In the genomic region with DNA sequence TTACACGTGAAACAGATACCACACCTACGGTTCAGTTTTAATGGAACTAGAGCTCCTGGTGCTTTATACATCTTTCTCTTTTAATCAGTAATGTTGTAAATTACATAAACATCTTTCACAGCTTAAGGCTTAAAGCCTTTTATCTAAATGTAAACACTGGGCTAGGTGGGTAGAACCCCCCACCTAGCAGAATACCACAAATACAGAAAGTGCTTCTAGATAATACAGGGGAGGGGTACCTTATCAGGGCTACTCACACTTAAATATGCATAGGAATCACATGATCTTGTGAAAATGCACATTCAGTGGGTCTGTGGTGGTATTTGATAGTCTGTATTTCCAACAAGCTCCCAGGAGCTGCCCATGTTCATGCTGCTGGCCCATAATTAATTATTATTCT, we compare ENCODE assay signal across 21 cellular contexts.
DNase-seq lines count a peak whose midpoint lies in the region; ATAC-seq, FAIRE-seq and TF ChIP-seq lines count a peak whose summit lies in the region.
"Had no signal": no experiment of that assay in that cellular context is flagged by ENCODE, and none has a peak within 500 bp of the region (broad histone marks: within the 10 kb centered on the region; RNA-seq: fewer than 3 reads in every experiment).

No MANE protein-coding gene starts in this region.

- peak; percentile 38 for FAIRE-seq in H54 (lab: Jason Lieb, UNC)
- FAIRE-seq: D721Med, GM18507, HepG2 had no signal

- H3K27me3 ChIP-seq in neural progenitor cell: no peaks in the 10 kb centered on the region
- H3K27me3 ChIP-seq: Peyer's patch had no signal

- peak overlapping the region; percentile 5 for H2AFZ ChIP-seq in neural progenitor cell (replicated peaks)

- H3K27ac ChIP-seq in neural progenitor cell: no peak overlapping the region
- H3K27ac ChIP-seq: Peyer's patch had no signal

- no peaks in the 10 kb centered on the region for H3K9me3 ChIP-seq in neural progenitor cell (ENCODE audit: low read depth)

- H3F3A ChIP-seq in neural progenitor cell (ENCODE audit: low read depth): no peaks in the 10 kb centered on the region

- H3K4me3 ChIP-seq in neural progenitor cell: no peak overlapping the region
- no peak overlapping the region for H3K4me3 ChIP-seq in foreskin fibroblast (ENCODE audit: low read depth in 1 of 2, low read length in 2 of 2)
- H3K4me3 ChIP-seq: Peyer's patch had no signal

- no peaks in the 10 kb centered on the region for H3K4me1 Mint-ChIP-seq in neural progenitor cell
- H3K4me1 Mint-ChIP-seq: CD4-positive, CD25-positive, alpha-beta regulatory T cell had no signal

- no peak overlapping the region for H3K4me3 Mint-ChIP-seq in neural progenitor cell
- H3K4me3 Mint-ChIP-seq: CD4-positive, CD25-positive, alpha-beta regulatory T cell had no signal

- no peak for ATAC-seq in GM19035 (IDR thresholded peaks at IDR 0.05; ENCODE audit: unreplicated experiment)
- ATAC-seq: HCT116, HepG2 had no signal

- no peaks in the 10 kb centered on the region for H4K20me1 ChIP-seq in neural progenitor cell (ENCODE audit: low read depth)

- no peak for TF ChIP-seq POLR2A in H54 (IDR thresholded peaks at IDR 0.05; ENCODE audit: low read depth, low read length)

- no peak overlapping the region for H3K4me2 ChIP-seq in neural progenitor cell

- no peaks in the 10 kb centered on the region for H3K4me1 ChIP-seq in neural progenitor cell
- H3K4me1 ChIP-seq: Peyer's patch had no signal

- peaks cover 2% of the 10 kb centered on the region for H3K36me3 Mint-ChIP-seq in neural progenitor cell
- H3K36me3 Mint-ChIP-seq: CD4-positive, CD25-positive, alpha-beta regulatory T cell had no signal

- TF ChIP-seq CTCF in neural progenitor cell (IDR thresholded peaks at IDR 0.05) (no peak), foreskin fibroblast (IDR thresholded peaks at IDR 0.05; ENCODE audit: low read depth, low read length) (no peak)

- no peaks in the 10 kb centered on the region for H3K9me3 Mint-ChIP-seq in neural progenitor cell

- H3K9ac ChIP-seq in neural progenitor cell: no peak overlapping the region

- no peaks in the 10 kb centered on the region for H3K36me3 ChIP-seq in neural progenitor cell
- H3K36me3 ChIP-seq: Peyer's patch had no signal

- no peak overlapping the region for H3K27ac Mint-ChIP-seq in neural progenitor cell
- H3K27ac Mint-ChIP-seq: CD4-positive, CD25-positive, alpha-beta regulatory T cell had no signal

- no peaks in the 10 kb centered on the region for H3K27me3 Mint-ChIP-seq in neural progenitor cell (ENCODE audit: insufficient read depth, low read depth)
- H3K27me3 Mint-ChIP-seq: CD4-positive, CD25-positive, alpha-beta regulatory T cell had no signal

- DNase-seq in H54 (ENCODE audit: insufficient read length, low spot score) (no peak), OCI-M1 (lab: John Stamatoyannopoulos, UW) (peak; percentile 95), astrocyte of the hippocampus (ENCODE audit: low read depth, low spot score) (peak; percentile 2), neural progenitor cell (ENCODE audit: low spot score) (no peak), foreskin fibroblast (no peak), kidney glomerular epithelial cell (lab: John Stamatoyannopoulos, UW) (no peak)
- DNase-seq: CD4-positive, CD25-positive, alpha-beta regulatory T cell; GOT3; KBM-7; MM.1S; NCI-H2029; NCI-H446 treated with DMSO at 0.1 percent for 48 hours; NCI-H526; NCI-H82; Peyer's patch; SHP77 treated with DMSO at 0.1 percent for 48 hours had no signal

- H3K79me2 ChIP-seq in neural progenitor cell (ENCODE audit: low read depth): no peaks in the 10 kb centered on the region

Comparison
In these comparisons a context has a peak if more than half of its experiments do, and no peak if none do; other contexts are left out.
1. DNase-seq: peak in OCI-M1 (single experiment) and astrocyte of the hippocampus (single experiment); none in H54 (single experiment), neural progenitor cell (single experiment), foreskin fibroblast (0 of 2) and kidney glomerular epithelial cell (single experiment).